21 cellular contexts compared by ENCODE assay signal in the genomic region with DNA sequence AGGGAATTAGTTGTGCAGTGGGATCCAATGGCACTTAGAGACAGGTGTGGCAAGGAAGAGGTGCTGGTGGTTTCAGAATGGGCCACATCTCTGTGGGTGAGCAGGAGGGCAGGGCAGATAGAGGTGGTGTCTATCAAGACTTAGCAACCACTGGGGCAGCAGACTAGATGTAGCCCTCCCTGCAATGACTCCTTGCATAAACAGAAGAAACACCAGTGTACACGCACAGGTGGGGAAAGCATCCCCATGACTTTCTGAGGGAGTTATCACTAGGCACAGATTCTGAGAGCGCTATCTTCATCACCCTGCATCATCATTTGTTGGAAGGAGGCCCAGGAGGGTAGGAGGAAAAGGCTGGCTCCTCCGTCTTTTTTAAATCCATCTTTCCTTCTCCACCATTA. TPM values are rescaled to one million over a fixed set of nuclear protein-coding genes. Genes with fewer than 3 reads are reported as not detected.
A peak's percentile ranks its signal among the peaks of the same experiment; 100 is the strongest.
DNase-seq lines count a peak whose midpoint lies in the region; TF ChIP-seq lines count a peak whose summit lies in the region.
"Had no signal": no experiment of that assay in that cellular context is flagged by ENCODE, and none has a peak within 500 bp of the region (broad histone marks: within the 10 kb centered on the region; RNA-seq: fewer than 3 reads in every experiment).

No MANE protein-coding gene starts in this region.

- peaks cover 25% of the 10 kb centered on the region for H3K4me1 ChIP-seq in HEK293 (ENCODE audit: control insufficient read depth, insufficient read depth, low read length)
- peaks cover 94% of the 10 kb centered on the region for H3K4me1 ChIP-seq in OCI-LY3 (ENCODE audit: low read length)
- H3K4me1 ChIP-seq in smooth muscle cell (ENCODE audit: low read depth) = peaks cover 37% of the 10 kb centered on the region

- H3K9ac ChIP-seq in OCI-LY3 (ENCODE audit: low read length) (peak overlapping the region; percentile 17; the same call in 1 of the 2 replicates), smooth muscle cell (ENCODE audit: low read depth) (peak overlapping the region; percentile 8)
- H3K9ac ChIP-seq: BLaER1 had no signal

- no peaks in the 10 kb centered on the region for H3F3A ChIP-seq in smooth muscle cell (ENCODE audit: low read depth)

- H4K20me1 ChIP-seq in OCI-LY3 (ENCODE audit: insufficient read depth, low read length) (no peaks in the 10 kb centered on the region), smooth muscle cell (ENCODE audit: low read depth) (no peaks in the 10 kb centered on the region)
- H4K20me1 ChIP-seq: BLaER1 had no signal

- no peaks in the 10 kb centered on the region for H3K36me3 ChIP-seq in HEK293 (ENCODE audit: control insufficient read depth in 2 of 2, insufficient read depth in 1 of 2, low read length in 2 of 2)
- H3K36me3 ChIP-seq in OCI-LY3 (replicated peaks; ENCODE audit: low read depth, low read length) = peaks cover 17% of the 10 kb centered on the region
- H3K36me3 ChIP-seq in smooth muscle cell (ENCODE audit: low read depth) = no peaks in the 10 kb centered on the region
- H3K36me3 ChIP-seq: BLaER1, thoracic aorta, WERI-Rb-1 had no signal

- H3K79me2 ChIP-seq in OCI-LY3 (ENCODE audit: low read length) (peaks cover 24% of the 10 kb centered on the region), smooth muscle cell (ENCODE audit: low read depth) (no peaks in the 10 kb centered on the region)

- peak overlapping the region; percentile 7; the same call in 1 of the 2 replicates for H3K4me2 ChIP-seq in OCI-LY3 (ENCODE audit: low read length)
- peak overlapping the region; percentile 78 for H3K4me2 ChIP-seq in smooth muscle cell
- H3K4me2 ChIP-seq: BLaER1 had no signal

- CTCF ChIA-PET in HEK293 (lab: Yijun Ruan, JAX) = interaction anchor here (0.7 to 7.9 kb wide), 3 partner anchors 12 to 55 kb away, joined by 3 to 50 read pairs (median 3); no protein-coding TSS in a partner anchor

- TF ChIP-seq CTCF in HEK293 (tag by site-specific recombination; IDR thresholded peaks at IDR 0.05) (no peak), OCI-LY3 (IDR thresholded peaks at IDR 0.05; ENCODE audit: low read depth, low read length) (no peak), smooth muscle cell (IDR thresholded peaks at IDR 0.05; ENCODE audit: borderline replicate concordance, insufficient read depth, poor library complexity, severe bottlenecking) (no peak), GM20000 (IDR thresholded peaks at IDR 0.05; ENCODE audit: extremely low read depth, missing control alignments) (no peak)

- 62% methylated on average over 3 of the region's 3 CpGs for whole genome bisulfite sequencing in smooth muscle cell (ENCODE audit: low lambda C conversion rate)

- DNase-seq in erythroblast (lab: John Stamatoyannopoulos, UW) = peak; percentile 69 to 75
- no peak for DNase-seq in smooth muscle cell (lab: John Stamatoyannopoulos, UW; ENCODE audit: unreplicated experiment)
- DNase-seq in germinal center (ENCODE audit: low spot score) = no peak
- DNase-seq in NCI-H774 (lab: John Stamatoyannopoulos, UW) = no peak
- no peak for DNase-seq in GM20000 (ENCODE audit: low spot score)
- DNase-seq: activated CD4-positive, alpha-beta T cell treated with anti-CD3 and anti-CD28 coated beads, Interleukin-2, amount 50 U/mL, for 48 hours; activated naive CD4-positive, alpha-beta T cell treated with anti-CD3 and anti-CD28 coated beads, Interleukin-2, amount 50 U/mL, for 16 hours; activated T-cell treated with anti-CD3 and anti-CD28 coated beads, Interleukin-2, amount 50 U/mL, for 24 hours; glutamatergic neuron; H9; NCI-H187 treated with DMSO at 0.1 percent for 48 hours; NCI-H526 treated with DMSO at 0.1 percent for 48 hours; pancreas; stimulated activated CD4-positive, alpha-beta T cell treated with anti-CD3 and anti-CD28 coated beads, Interleukin-4, amount 100 ng/mL, for 4 hours; SW 1271; WERI-Rb-1 had no signal

- H3K27me3 ChIP-seq in OCI-LY3 (ENCODE audit: low read depth, low read length) = no peaks in the 10 kb centered on the region
- no peaks in the 10 kb centered on the region for H3K27me3 ChIP-seq in smooth muscle cell (ENCODE audit: low read depth)
- H3K27me3 ChIP-seq: BLaER1, pancreas had no signal

- POLR2A ChIA-PET in HEK293 (lab: Yijun Ruan, JAX) = interaction anchor here (0.6 to 0.9 kb wide), 2 partner anchors 51 to 58 kb away, joined by 3 to 6 read pairs; no protein-coding TSS in a partner anchor

- H3K4me3 ChIP-seq in HEK293 (ENCODE audit: low read depth, low read length) = no peak overlapping the region
- H3K4me3 ChIP-seq in OCI-LY3 (ENCODE audit: low read length) = no peak overlapping the region
- H3K4me3 ChIP-seq in smooth muscle cell = no peak overlapping the region
- H3K4me3 ChIP-seq: BLaER1, pancreas, skin epidermis, thoracic aorta had no signal

- H3K27ac ChIP-seq in HEK293 (ENCODE audit: extremely low read depth, low read depth, low read length) = no peak overlapping the region; the same call in 1 of the 2 replicates
- H3K27ac ChIP-seq in OCI-LY3 (ENCODE audit: low read length) = peak overlapping the region; percentile 98
- H3K27ac ChIP-seq in smooth muscle cell (ENCODE audit: low read depth) = peak overlapping the region; percentile 73
- H3K27ac ChIP-seq: BLaER1, pancreas had no signal

- H2AFZ ChIP-seq in OCI-LY3 (ENCODE audit: low read depth, low read length) (no peak overlapping the region), smooth muscle cell (ENCODE audit: low read depth) (no peak overlapping the region)

- TF ChIP-seq POLR2A in erythroblast (IDR thresholded peaks at IDR 0.05; ENCODE audit: low read length) = no peak

- H3K9me3 ChIP-seq in HEK293 (ENCODE audit: control insufficient read depth, insufficient read depth, low read depth, low read length) (no peaks in the 10 kb centered on the region), OCI-LY3 (ENCODE audit: insufficient read depth, low read length) (no peaks in the 10 kb centered on the region), smooth muscle cell (replicated peaks; ENCODE audit: low read depth) (no peaks in the 10 kb centered on the region)
- H3K9me3 ChIP-seq: BLaER1, pancreas, thoracic aorta had no signal

TF ChIP-seq in HEK293, 187 proteins besides CTCF, POLR2A, EP300 and RAD21:
- TF ChIP-seq EGR2 (tag by site-specific recombination; IDR thresholded peaks at IDR 0.05; ENCODE audit: low read depth) = 0 out of 2 replicates have a peak, but pooled peaks have one; percentile 4
- TF ChIP-seq, protein P1, sequence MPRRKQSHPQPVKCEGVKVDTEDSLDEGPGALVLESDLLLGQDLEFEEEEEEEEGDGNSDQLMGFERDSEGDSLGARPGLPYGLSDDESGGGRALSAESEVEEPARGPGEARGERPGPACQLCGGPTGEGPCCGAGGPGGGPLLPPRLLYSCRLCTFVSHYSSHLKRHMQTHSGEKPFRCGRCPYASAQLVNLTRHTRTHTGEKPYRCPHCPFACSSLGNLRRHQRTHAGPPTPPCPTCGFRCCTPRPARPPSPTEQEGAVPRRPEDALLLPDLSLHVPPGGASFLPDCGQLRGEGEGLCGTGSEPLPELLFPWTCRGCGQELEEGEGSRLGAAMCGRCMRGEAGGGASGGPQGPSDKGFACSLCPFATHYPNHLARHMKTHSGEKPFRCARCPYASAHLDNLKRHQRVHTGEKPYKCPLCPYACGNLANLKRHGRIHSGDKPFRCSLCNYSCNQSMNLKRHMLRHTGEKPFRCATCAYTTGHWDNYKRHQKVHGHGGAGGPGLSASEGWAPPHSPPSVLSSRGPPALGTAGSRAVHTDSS (tag by site-specific recombination; IDR thresholded peaks at IDR 0.05) = 0 out of 2 replicates have a peak, but pooled peaks have one; percentile 41
- TF ChIP-seq, protein P2, sequence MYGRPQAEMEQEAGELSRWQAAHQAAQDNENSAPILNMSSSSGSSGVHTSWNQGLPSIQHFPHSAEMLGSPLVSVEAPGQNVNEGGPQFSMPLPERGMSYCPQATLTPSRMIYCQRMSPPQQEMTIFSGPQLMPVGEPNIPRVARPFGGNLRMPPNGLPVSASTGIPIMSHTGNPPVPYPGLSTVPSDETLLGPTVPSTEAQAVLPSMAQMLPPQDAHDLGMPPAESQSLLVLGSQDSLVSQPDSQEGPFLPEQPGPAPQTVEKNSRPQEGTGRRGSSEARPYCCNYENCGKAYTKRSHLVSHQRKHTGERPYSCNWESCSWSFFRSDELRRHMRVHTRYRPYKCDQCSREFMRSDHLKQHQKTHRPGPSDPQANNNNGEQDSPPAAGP (tag by site-specific recombination; IDR thresholded peaks at IDR 0.05) = peak; percentile 96
- TF ChIP-seq ZNF621 (tag by site-specific recombination; IDR thresholded peaks at IDR 0.05) = no peak
- no peak for TF ChIP-seq ZNF560 (tag by site-specific recombination; IDR thresholded peaks at IDR 0.05; ENCODE audit: borderline replicate concordance)

RNA-seq across cellular contexts. Expression of a gene that starts 58.4 kb away (rescaled TPM):
- 8.2 and 12.0 TPM in 2 replicates for total RNA-seq in smooth muscle cell
- polyA plus RNA-seq in smooth muscle cell = 8.7 and 15.7 TPM in 2 replicates

Comparison
In these comparisons a context has a peak if more than half of its experiments do, and no peak if none do; other contexts are left out.
1. DNase-seq: peak in erythroblast (2 of 2); none in smooth muscle cell (single experiment), germinal center (single experiment), NCI-H774 (single experiment) and GM20000 (single experiment).